ENCODE assay signal across 8 cellular contexts in the genomic region with DNA sequence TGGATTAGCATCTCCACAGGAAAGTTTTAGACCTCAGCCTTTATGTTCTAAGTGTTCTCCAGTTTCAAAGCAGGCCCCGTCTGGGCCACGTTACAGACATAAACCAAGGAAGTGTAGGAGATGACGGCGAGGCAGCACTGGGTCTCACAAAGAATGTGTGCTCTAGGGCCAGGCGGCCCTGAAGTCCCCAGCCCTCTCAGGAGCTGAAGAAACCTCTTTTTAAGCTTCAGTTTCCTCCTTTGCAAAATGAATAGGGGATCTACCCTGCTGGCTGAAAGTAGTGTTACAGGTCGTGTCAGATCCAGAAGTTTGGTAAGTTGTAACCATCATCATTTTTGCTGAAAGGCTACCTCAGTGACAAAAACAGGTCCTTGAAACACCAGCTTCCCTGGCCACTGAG.
DNase-seq lines count a peak whose midpoint lies in the region; ATAC-seq and TF ChIP-seq lines count a peak whose summit lies in the region.

No MANE protein-coding gene starts in this region.

- TF ChIP-seq CTCF in esophagus muscularis mucosa (IDR thresholded peaks at IDR 0.05) (peak in 1 of 3 experiments; percentile 28), type B pancreatic cell (conservative IDR thresholded peaks at IDR 0.05) (peak; percentile 68)

- no peak for TF ChIP-seq POLR2A in esophagus muscularis mucosa (IDR thresholded peaks at IDR 0.05; ENCODE audit: low read depth)

- H3K4me3 Mint-ChIP-seq in type B pancreatic cell: no peak overlapping the region
- H3K4me3 Mint-ChIP-seq in activated T-helper 1 cell treated with anti-CD3 and anti-CD28 coated beads, Interleukin-12 subunit alpha, Interleukin-12 subunit beta, Interleukin-2, Interleukin-4 antibody, amounts not matched to agents 30 ng/mL and 10 ng/mL and 1 ng/mL, durations not matched to agents 14 hours and 24 hours and 36 hours: no peak overlapping the region

- intact Hi-C loops in esophagus muscularis mucosa (cut with DNase I): no loop called here
- intact Hi-C loops in activated T-helper 1 cell treated with anti-CD3 and anti-CD28 coated beads, Interleukin-12 subunit alpha, Interleukin-12 subunit beta, Interleukin-2, Interleukin-4 antibody, amounts not matched to agents 30 ng/mL and 10 ng/mL and 1 ng/mL, durations not matched to agents 14 hours and 24 hours and 36 hours (cut with micrococcal nuclease): no loop called here

- peak overlapping the region in 1 of 4 donors; percentile 31 for H3K27ac ChIP-seq in esophagus muscularis mucosa (replicated peaks in 1 of 4)

- in situ Hi-C loops in KBM-7 (cut with MboI; ENCODE audit: low pct_unique_long_range_greater_than_20kb, low sequenced_read_pairs): no loop called here

- no peaks in the 10 kb centered on the region for H3K9me3 ChIP-seq in esophagus muscularis mucosa

- TF ChIP-seq EP300 in esophagus muscularis mucosa (IDR thresholded peaks at IDR 0.05): no peak

- H3K4me1 ChIP-seq in esophagus muscularis mucosa: peaks cover 20 to 39% (median 26%) of the 10 kb centered on the region in 4 donors

- H3K4me3 ChIP-seq in esophagus muscularis mucosa: no peak overlapping the region

- 90% methylated on average over 6 of the region's 6 CpGs for WGBS in esophagus muscularis mucosa

- peaks cover 0 to 4% of the 10 kb centered on the region in 2 donors for H3K9me3 Mint-ChIP-seq in activated naive CD4-positive, alpha-beta T cell treated with anti-CD3 and anti-CD28 coated beads, Interleukin-2, amount 50 U/mL, for 72 hours
- peaks cover 8% of the 10 kb centered on the region for H3K9me3 Mint-ChIP-seq in type B pancreatic cell
- H3K9me3 Mint-ChIP-seq in activated T-helper 1 cell treated with anti-CD3 and anti-CD28 coated beads, Interleukin-12 subunit alpha, Interleukin-12 subunit beta, Interleukin-2, Interleukin-4 antibody, amounts not matched to agents 30 ng/mL and 10 ng/mL and 1 ng/mL, durations not matched to agents 14 hours and 24 hours and 36 hours: no peaks in the 10 kb centered on the region

- peaks cover 0 to under 1% of the 10 kb centered on the region in 2 donors for H3K36me3 Mint-ChIP-seq in activated naive CD4-positive, alpha-beta T cell treated with anti-CD3 and anti-CD28 coated beads, Interleukin-2, amount 50 U/mL, for 72 hours
- peaks cover 22% of the 10 kb centered on the region for H3K36me3 Mint-ChIP-seq in type B pancreatic cell
- peaks cover 7% of the 10 kb centered on the region for H3K36me3 Mint-ChIP-seq in activated T-helper 1 cell treated with anti-CD3 and anti-CD28 coated beads, Interleukin-12 subunit alpha, Interleukin-12 subunit beta, Interleukin-2, Interleukin-4 antibody, amounts not matched to agents 30 ng/mL and 10 ng/mL and 1 ng/mL, durations not matched to agents 14 hours and 24 hours and 36 hours (ENCODE audit: low read depth)

- peak; percentile 28 to 58 for ATAC-seq in activated naive CD4-positive, alpha-beta T cell treated with anti-CD3 and anti-CD28 coated beads, Interleukin-2, amount 50 U/mL, for 72 hours

- peaks cover 58% of the 10 kb centered on the region for H3K4me1 Mint-ChIP-seq in type B pancreatic cell (ENCODE audit: unreplicated experiment)
- H3K4me1 Mint-ChIP-seq in activated T-helper 1 cell treated with anti-CD3 and anti-CD28 coated beads, Interleukin-12 subunit alpha, Interleukin-12 subunit beta, Interleukin-2, Interleukin-4 antibody, amounts not matched to agents 30 ng/mL and 10 ng/mL and 1 ng/mL, durations not matched to agents 14 hours and 24 hours and 36 hours (ENCODE audit: low read depth): peaks cover 34% of the 10 kb centered on the region

- H3K27ac Mint-ChIP-seq in activated naive CD4-positive, alpha-beta T cell treated with anti-CD3 and anti-CD28 coated beads, Interleukin-2, amount 50 U/mL, for 72 hours: no peak overlapping the region
- peak overlapping the region; percentile 30 for H3K27ac Mint-ChIP-seq in type B pancreatic cell
- no peak overlapping the region for H3K27ac Mint-ChIP-seq in activated T-helper 1 cell treated with anti-CD3 and anti-CD28 coated beads, Interleukin-12 subunit alpha, Interleukin-12 subunit beta, Interleukin-2, Interleukin-4 antibody, amounts not matched to agents 30 ng/mL and 10 ng/mL and 1 ng/mL, durations not matched to agents 14 hours and 24 hours and 36 hours

- no peak for DNase-seq in activated naive CD4-positive, alpha-beta T cell treated with anti-CD3 and anti-CD28 coated beads, Interleukin-2, amount 50 U/mL, for 72 hours (ENCODE audit: low spot score in 2 of 2)
- no peak for DNase-seq in activated naive CD4-positive, alpha-beta T cell treated with Interleukin-2 at 50 U/mL for 16 hours
- peak; percentile 44 for DNase-seq in KBM-7
- peak; percentile 72 for DNase-seq in esophagus muscularis mucosa (ENCODE audit: extremely low spot score)
- DNase-seq in type B pancreatic cell (ENCODE audit: extremely low spot score, unreplicated experiment): no peak
- DNase-seq in NCI-H526 (lab: John Stamatoyannopoulos, UW): no peak
- no peak for DNase-seq in activated T-helper 1 cell treated with anti-CD3 and anti-CD28 coated beads, Interleukin-12 subunit alpha, Interleukin-12 subunit beta, Interleukin-2, Interleukin-4 antibody, amounts not matched to agents 30 ng/mL and 10 ng/mL and 1 ng/mL, durations not matched to agents 14 hours and 24 hours and 36 hours (ENCODE audit: low spot score)
- DNase-seq in NCI-H2227 (lab: John Stamatoyannopoulos, UW; ENCODE audit: unreplicated experiment): no peak

- H3K27me3 Mint-ChIP-seq in type B pancreatic cell: no peaks in the 10 kb centered on the region
- H3K27me3 Mint-ChIP-seq in activated T-helper 1 cell treated with anti-CD3 and anti-CD28 coated beads, Interleukin-12 subunit alpha, Interleukin-12 subunit beta, Interleukin-2, Interleukin-4 antibody, amounts not matched to agents 30 ng/mL and 10 ng/mL and 1 ng/mL, durations not matched to agents 14 hours and 24 hours and 36 hours (ENCODE audit: insufficient read depth): peaks cover 2% of the 10 kb centered on the region

- no peaks in the 10 kb centered on the region for H3K27me3 ChIP-seq in esophagus muscularis mucosa

- no peaks in the 10 kb centered on the region for H3K36me3 ChIP-seq in esophagus muscularis mucosa

Comparison
In these comparisons a context has a peak if more than half of its experiments do, and no peak if none do; other contexts are left out.
1. DNase-seq: peak in KBM-7 (single experiment) and esophagus muscularis mucosa (single experiment); none in activated naive CD4-positive, alpha-beta T cell treated with anti-CD3 and anti-CD28 coated beads, Interleukin-2, amount 50 U/mL, for 72 hours (0 of 2), activated naive CD4-positive, alpha-beta T cell treated with Interleukin-2 at 50 U/mL for 16 hours (single experiment), type B pancreatic cell (single experiment), NCI-H526 (0 of 2), activated T-helper 1 cell treated with anti-CD3 and anti-CD28 coated beads, Interleukin-12 subunit alpha, Interleukin-12 subunit beta, Interleukin-2, Interleukin-4 antibody, amounts not matched to agents 30 ng/mL and 10 ng/mL and 1 ng/mL, durations not matched to agents 14 hours and 24 hours and 36 hours (single experiment) and NCI-H2227 (single experiment).